ENCODE assay signal across 10 cellular contexts in the genomic region with DNA sequence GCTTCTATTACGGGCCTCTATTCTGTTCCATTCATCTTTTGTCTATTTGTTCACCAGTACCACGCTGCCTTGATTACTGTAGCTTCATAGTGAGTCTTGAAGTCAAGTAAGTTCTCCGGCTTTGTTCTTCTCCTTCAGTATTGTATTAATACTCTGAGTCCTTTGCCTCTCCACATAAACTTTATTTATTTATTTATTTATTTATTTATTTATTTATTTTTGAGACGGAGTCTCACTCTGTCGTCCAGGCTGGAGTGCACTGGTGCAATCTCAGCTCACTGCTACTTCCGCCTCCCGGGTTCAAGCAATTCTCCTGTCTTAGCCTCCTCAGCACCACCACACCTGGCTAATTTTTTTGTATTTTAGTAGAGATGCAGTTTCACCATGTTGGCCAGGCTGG. TPM values are rescaled to one million over a fixed set of nuclear protein-coding genes. Genes with fewer than 3 reads are reported as not detected.
"Had no signal": no experiment of that assay in that cellular context is flagged by ENCODE, and none has a peak within 500 bp of the region (broad histone marks: within the 10 kb centered on the region; RNA-seq: fewer than 3 reads in every experiment).

No MANE protein-coding gene starts in this region.

RNA-seq across cellular contexts. Expression of gene AQP12B, which starts 22.8 kb away (rescaled TPM):
- total RNA-seq: OCI-LY7, PC-3, PC-9, Right ventricle myocardium inferior, Right ventricle myocardium superior, RPMI7951, SJCRH30, SJSA1, SK-MEL-5 had no signal
- polyA plus RNA-seq: SK-N-SH had no signal

RNA-seq across cellular contexts. Expression of gene AQP12A, which starts 31.8 kb away (rescaled TPM):
- total RNA-seq: OCI-LY7, PC-3, PC-9, Right ventricle myocardium inferior, Right ventricle myocardium superior, RPMI7951, SJCRH30, SJSA1, SK-MEL-5 had no signal
- polyA plus RNA-seq: SK-N-SH had no signal

RNA-seq across cellular contexts. Expression of gene GPR35, which starts 34.6 kb away (rescaled TPM):
- total RNA-seq: SK-MEL-5 had no signal
